ENCODE assay signal across 16 cellular contexts in the genomic region with DNA sequence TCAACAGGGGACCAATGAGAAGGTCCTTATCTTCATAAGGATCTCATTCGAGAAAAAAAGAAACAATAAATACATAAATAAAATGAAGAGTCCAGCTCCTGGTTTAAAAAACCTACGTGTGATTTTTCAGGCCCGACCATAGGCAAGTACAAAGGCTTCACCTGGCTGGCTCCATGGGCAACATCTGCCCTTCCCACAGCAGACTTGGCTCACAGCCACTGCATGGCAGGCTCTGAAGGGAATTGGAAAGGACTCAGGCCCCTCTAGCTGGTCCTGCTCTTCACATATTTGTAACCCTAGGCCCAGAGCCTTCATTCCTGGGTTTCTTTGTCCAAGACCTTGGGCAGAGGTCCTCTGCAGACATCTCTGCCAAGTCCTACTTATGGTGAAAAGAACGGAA.
DNase-seq lines count a peak whose midpoint lies in the region; ATAC-seq and TF ChIP-seq lines count a peak whose summit lies in the region.
"Had no signal": no experiment of that assay in that cellular context is flagged by ENCODE, and none has a peak within 500 bp of the region (broad histone marks: within the 10 kb centered on the region; RNA-seq: fewer than 3 reads in every experiment).

No MANE protein-coding gene starts in this region.

- no peaks in the 10 kb centered on the region for H3K36me3 Mint-ChIP-seq in activated T-helper 2 cell treated with anti-CD3 and anti-CD28 coated beads, Interferon-gamma antibody, Interleukin-2, Interleukin-4, amounts not matched to agents 10 μg/mL and 5 μg/mL and 100 μg/mL, durations not matched to agents 14 hours and 24 hours and 36 hours (ENCODE audit: low read depth)

- no peak overlapping the region for H3K27ac Mint-ChIP-seq in activated T-helper 2 cell treated with anti-CD3 and anti-CD28 coated beads, Interferon-gamma antibody, Interleukin-2, Interleukin-4, amounts not matched to agents 10 μg/mL and 5 μg/mL and 100 μg/mL, durations not matched to agents 14 hours and 24 hours and 36 hours

- WGBS in ovary, 3 donors, result 84 to 89% (median 84%) methylated on average over 4 of the region's 4 CpGs

- no peaks in the 10 kb centered on the region; the same call in none of the 2 replicates for H3K4me1 ChIP-seq in BE2C
- H3K4me1 ChIP-seq in ovary (ENCODE audit: insufficient read depth), result no peaks in the 10 kb centered on the region

- no peak overlapping the region for H3K4me3 ChIP-seq in BE2C (ENCODE audit: low read depth, low read length)
- no peak overlapping the region for H3K4me3 ChIP-seq in ovary
- H3K4me3 ChIP-seq: K562 had no signal

- H3K4me3 Mint-ChIP-seq in activated T-helper 2 cell treated with anti-CD3 and anti-CD28 coated beads, Interferon-gamma antibody, Interleukin-2, Interleukin-4, amounts not matched to agents 10 μg/mL and 5 μg/mL and 100 μg/mL, durations not matched to agents 14 hours and 24 hours and 36 hours (ENCODE audit: low read depth), result no peak overlapping the region

- H3K27me3 Mint-ChIP-seq in activated T-helper 2 cell treated with anti-CD3 and anti-CD28 coated beads, Interferon-gamma antibody, Interleukin-2, Interleukin-4, amounts not matched to agents 10 μg/mL and 5 μg/mL and 100 μg/mL, durations not matched to agents 14 hours and 24 hours and 36 hours (ENCODE audit: low read depth), result no peaks in the 10 kb centered on the region

- H3K27me3 ChIP-seq in BE2C (no peaks in the 10 kb centered on the region), ovary (no peaks in the 10 kb centered on the region)

- TF ChIP-seq POLR2A in ovary (IDR thresholded peaks at IDR 0.05), result no peak

- peak; percentile 35 for DNase-seq in BE2C
- DNase-seq in DMS 273 (lab: John Stamatoyannopoulos, UW; ENCODE audit: unreplicated experiment), result peak; percentile 84
- peak; percentile 51 for DNase-seq in NCI-H774 (lab: John Stamatoyannopoulos, UW)
- no peak for DNase-seq in activated T-helper 2 cell treated with anti-CD3 and anti-CD28 coated beads, Interferon-gamma antibody, Interleukin-2, Interleukin-4, amounts not matched to agents 10 μg/mL and 5 μg/mL and 100 μg/mL, durations not matched to agents 14 hours and 24 hours and 36 hours (ENCODE audit: low spot score)
- no peak for DNase-seq in ovary
- DNase-seq: ACHN, DMS79, NCI-H1417, NCI-H187 treated with DMSO at 0.1 percent for 48 hours, NCI-H446, SIG-M5, T-helper 1 cell had no signal

- peak overlapping the region; percentile 34 for H3K27ac ChIP-seq in cingulate gyrus (ENCODE audit: low read depth, low read length)
- no peak overlapping the region for H3K27ac ChIP-seq in ovary
- H3K27ac ChIP-seq: C4-2B had no signal

- no peak for TF ChIP-seq CTCF in BE2C (IDR thresholded peaks at IDR 0.05; ENCODE audit: low read depth, low read length)
- TF ChIP-seq CTCF in ovary (IDR thresholded peaks at IDR 0.05), result no peak

- H3K4me1 Mint-ChIP-seq in activated T-helper 2 cell treated with anti-CD3 and anti-CD28 coated beads, Interferon-gamma antibody, Interleukin-2, Interleukin-4, amounts not matched to agents 10 μg/mL and 5 μg/mL and 100 μg/mL, durations not matched to agents 14 hours and 24 hours and 36 hours (ENCODE audit: low read depth), result no peaks in the 10 kb centered on the region

- H3K9me3 Mint-ChIP-seq in activated T-helper 2 cell treated with anti-CD3 and anti-CD28 coated beads, Interferon-gamma antibody, Interleukin-2, Interleukin-4, amounts not matched to agents 10 μg/mL and 5 μg/mL and 100 μg/mL, durations not matched to agents 14 hours and 24 hours and 36 hours, result no peaks in the 10 kb centered on the region

- intact Hi-C loops in activated T-helper 2 cell treated with anti-CD3 and anti-CD28 coated beads, Interferon-gamma antibody, Interleukin-2, Interleukin-4, amounts not matched to agents 10 μg/mL and 5 μg/mL and 100 μg/mL, durations not matched to agents 14 hours and 24 hours and 36 hours (cut with micrococcal nuclease), result no loop called here
- intact Hi-C loops in ovary (cut with DNase I), result no loop called here

- TF ChIP-seq EP300 in ovary (IDR thresholded peaks at IDR 0.05), result no peak

- H3K36me3 ChIP-seq in BE2C, result no peaks in the 10 kb centered on the region
- H3K36me3 ChIP-seq in ovary, result no peaks in the 10 kb centered on the region

- H3K9me3 ChIP-seq in BE2C (no peaks in the 10 kb centered on the region), ovary (no peaks in the 10 kb centered on the region)

- ATAC-seq in GM18861 (IDR thresholded peaks at IDR 0.05; ENCODE audit: unreplicated experiment), result no peak
- ATAC-seq: K562 had no signal

Comparison
In these comparisons a context has a peak if more than half of its experiments do, and no peak if none do; other contexts are left out.
1. DNase-seq: peak in BE2C (single experiment), DMS 273 (single experiment) and NCI-H774 (single experiment); none in activated T-helper 2 cell treated with anti-CD3 and anti-CD28 coated beads, Interferon-gamma antibody, Interleukin-2, Interleukin-4, amounts not matched to agents 10 μg/mL and 5 μg/mL and 100 μg/mL, durations not matched to agents 14 hours and 24 hours and 36 hours (single experiment) and ovary (0 of 5).